In genomic region chr7:149239345-149240143, GRCh38 we compare ENCODE assay signal across 8 cellular contexts. TPM values are rescaled to one million over a fixed set of nuclear protein-coding genes. Genes with fewer than 3 reads are reported as not detected.
DNase-seq lines count a peak whose midpoint lies in the region; ATAC-seq lines count a peak whose summit lies in the region.

TSS of gene ZNF212 (plus strand) at chr7:149239651. CDS start at chr7:149239779, 128 bp downstream.

- peak within 1 kb of the TSS; percentile 79 for H3K9ac ChIP-seq in mesendoderm (ENCODE audit: low read length)

- peak within 1 kb of the TSS; percentile 6 for H3K4ac ChIP-seq in mesendoderm (ENCODE audit: low read depth, low read length)

- H4K5ac ChIP-seq in mesendoderm (ENCODE audit: low read length) = no peak within 1 kb of the TSS

- peaks cover 10% of the 10 kb centered on the region for H3K4me1 ChIP-seq in effector memory CD4-positive, alpha-beta T cell (ENCODE audit: control insufficient read depth, insufficient read depth, low read length, poor library complexity, severe bottlenecking)
- H3K4me1 ChIP-seq in mesendoderm (ENCODE audit: control insufficient read depth, low read depth, low read length) = peaks cover 5% of the 10 kb centered on the region

- no CpG with 5 or more reads among the region's 64 CpGs for WGBS in mesendoderm (ENCODE audit: extremely low coverage, insufficient coverage, low lambda C conversion rate)

- no peaks in the 10 kb centered on the region for H3K9me3 ChIP-seq in effector memory CD4-positive, alpha-beta T cell (ENCODE audit: control insufficient read depth, low read length)

- H3K23ac ChIP-seq in mesendoderm (ENCODE audit: low read length) = no peak within 1 kb of the TSS

- H3K18ac ChIP-seq in mesendoderm (ENCODE audit: low read length) = no peak within 1 kb of the TSS

- DNase-seq in COLO829 (ENCODE audit: low spot score) = peak; percentile 98
- peak; percentile 97 for DNase-seq in HT-29 (ENCODE audit: low spot score)
- peak; percentile 48 for DNase-seq in NK-92 (lab: John Stamatoyannopoulos, UW; ENCODE audit: unreplicated experiment)
- peak; percentile 59 to 84 for DNase-seq in activated CD8-positive, alpha-beta memory T cell treated with anti-CD3 and anti-CD28 coated beads for 1 hour (ENCODE audit: extremely low read depth in 1 of 2, low read depth in 1 of 2)
- DNase-seq in effector memory CD4-positive, alpha-beta T cell = peak; percentile 67 to 78 (median 75)
- peak; percentile 95 for DNase-seq in mesendoderm
- DNase-seq in stimulated activated CD8-positive, alpha-beta memory T cell treated with anti-CD3 and anti-CD28 coated beads, Interleukin-15, amount 100 ng/mL, for 1 hour (ENCODE audit: low read depth) = peak; percentile 75

- H3K4me2 ChIP-seq in mesendoderm (ENCODE audit: low read length) = peak within 1 kb of the TSS; percentile 88

- peak within 1 kb of the TSS; percentile 98 for H3K4me3 ChIP-seq in effector memory CD4-positive, alpha-beta T cell (ENCODE audit: insufficient read depth, low read depth, low read length, poor library complexity, severe bottlenecking)
- peak within 1 kb of the TSS; percentile 99 for H3K4me3 ChIP-seq in mesendoderm (ENCODE audit: low read length)

- H2BK120ac ChIP-seq in mesendoderm (ENCODE audit: low read depth, low read length) = no peak within 1 kb of the TSS

- ATAC-seq in GM19468 (IDR thresholded peaks at IDR 0.05; ENCODE audit: extremely low read depth, unreplicated experiment) = peak; percentile 95

- no peak within 1 kb of the TSS for H2AK5ac ChIP-seq in mesendoderm (ENCODE audit: low read length)

- peak within 1 kb of the TSS; percentile 91 for H3K56ac ChIP-seq in mesendoderm (ENCODE audit: low read length)

- peaks cover 12% of the 10 kb centered on the region for H3K79me1 ChIP-seq in mesendoderm (ENCODE audit: low read length)

- no peaks in the 10 kb centered on the region for H3K27me3 ChIP-seq in effector memory CD4-positive, alpha-beta T cell (replicated peaks; ENCODE audit: control insufficient read depth, insufficient read depth, low read length, poor library complexity, severe bottlenecking)
- H3K27me3 ChIP-seq in mesendoderm (ENCODE audit: insufficient read depth, low read length, poor library complexity) = no peaks in the 10 kb centered on the region

- H3K79me2 ChIP-seq in mesendoderm (ENCODE audit: control insufficient read depth, insufficient read depth, low read length) = peaks cover 16% of the 10 kb centered on the region

- peak within 1 kb of the TSS; percentile 69 for H3K27ac ChIP-seq in effector memory CD4-positive, alpha-beta T cell (ENCODE audit: insufficient read depth, low read length, poor library complexity, severe bottlenecking)
- H3K27ac ChIP-seq in mesendoderm (ENCODE audit: low read depth, low read length) = no peak within 1 kb of the TSS

- peak within 1 kb of the TSS; percentile 93 for H4K8ac ChIP-seq in mesendoderm (ENCODE audit: low read depth, low read length)

- H2BK5ac ChIP-seq in mesendoderm (ENCODE audit: low read length) = no peak within 1 kb of the TSS

- H2BK15ac ChIP-seq in mesendoderm (replicated peaks; ENCODE audit: low read depth) = no peak within 1 kb of the TSS

- H3K36me3 ChIP-seq in effector memory CD4-positive, alpha-beta T cell (ENCODE audit: control insufficient read depth, insufficient read depth, low read length) = no peaks in the 10 kb centered on the region
- no peaks in the 10 kb centered on the region for H3K36me3 ChIP-seq in mesendoderm (ENCODE audit: control insufficient read depth, insufficient read depth, low read length)

RNA-seq across cellular contexts. Expression of gene ZNF212, which starts in this region (rescaled TPM):
- 11.9 and 20.9 TPM in 2 replicates for total RNA-seq in HT-29 (2014; rRNA removed; shearing (Covaris generic))
- 7.1 TPM for polyA plus RNA-seq in mesendoderm (2013, experiment 1 of 2)
- 7.4 TPM for polyA plus RNA-seq in mesendoderm (2013, experiment 2 of 2)

Comparison
In these comparisons a context has a peak if more than half of its experiments do, and no peak if none do; other contexts are left out.
1. DNase-seq: peak in every context shown above with its lines; median percentile 98 in COLO829; 97 in HT-29; 95 in mesendoderm; 75 in effector memory CD4-positive, alpha-beta T cell; 75 in stimulated activated CD8-positive, alpha-beta memory T cell treated with anti-CD3 and anti-CD28 coated beads, Interleukin-15, amount 100 ng/mL, for 1 hour; 72 in activated CD8-positive, alpha-beta memory T cell treated with anti-CD3 and anti-CD28 coated beads for 1 hour; 48 in NK-92.